ENCODE assay signal across 15 cellular contexts in genomic region chr5:9348296-9348996, GRCh38.
DNase-seq lines count a peak whose midpoint lies in the region; ATAC-seq, FAIRE-seq and TF ChIP-seq lines count a peak whose summit lies in the region.
"Had no signal": no experiment of that assay in that cellular context is flagged by ENCODE, and none has a peak within 500 bp of the region (broad histone marks: within the 10 kb centered on the region; RNA-seq: fewer than 3 reads in every experiment).

No MANE protein-coding gene starts in this region.

- no peak overlapping the region for H3K27ac ChIP-seq in K562 (ENCODE audit: extremely low read depth, low read depth, low read length)
- no peak overlapping the region for H3K27ac ChIP-seq in kidney (ENCODE audit: low read depth in 2 of 2, low read length in 2 of 2)
- no peak overlapping the region for H3K27ac ChIP-seq in neural progenitor cell
- H3K27ac ChIP-seq: heart left ventricle had no signal

- TF ChIP-seq CTCF in K562 (IDR thresholded peaks at IDR 0.05 in 2 of 3, conservative IDR thresholded peaks at IDR 0.05 in 1 of 3; ENCODE audit: insufficient read depth in 2 of 3, low read depth in 1 of 3, low read length in 3 of 3) (no peak), kidney (IDR thresholded peaks at IDR 0.05; ENCODE audit: borderline replicate concordance, extremely low read depth, insufficient read depth) (no peak), neural progenitor cell (IDR thresholded peaks at IDR 0.05) (no peak)

- H4K20me1 ChIP-seq in K562 (replicated peaks; ENCODE audit: control insufficient read depth, insufficient read depth, low read length): no peaks in the 10 kb centered on the region
- no peaks in the 10 kb centered on the region for H4K20me1 ChIP-seq in neural progenitor cell (ENCODE audit: low read depth)

- H2AFZ ChIP-seq in K562 (ENCODE audit: low read depth, low read length) (no peak overlapping the region), neural progenitor cell (replicated peaks) (no peak overlapping the region)

- H3K36me3 Mint-ChIP-seq in neural progenitor cell: peaks cover 3% of the 10 kb centered on the region
- no peaks in the 10 kb centered on the region for H3K36me3 Mint-ChIP-seq in activated CD8-positive, alpha-beta memory T cell treated with anti-CD3 and anti-CD28 coated beads, Interleukin-2, amount 10 ng/mL, durations not matched to agents 7 days and 5 days

- no peak for ATAC-seq in K562
- no peak for ATAC-seq in activated CD8-positive, alpha-beta memory T cell treated with anti-CD3 and anti-CD28 coated beads, Interleukin-2, amount 10 ng/mL, durations not matched to agents 7 days and 5 days
- ATAC-seq: activated CD8-positive, alpha-beta T cell treated with anti-CD3 and anti-CD28 coated beads for 36 hours had no signal

- no peak overlapping the region for H3K27ac Mint-ChIP-seq in neural progenitor cell
- no peak overlapping the region for H3K27ac Mint-ChIP-seq in activated CD8-positive, alpha-beta memory T cell treated with anti-CD3 and anti-CD28 coated beads, Interleukin-2, amount 10 ng/mL, durations not matched to agents 7 days and 5 days
- H3K27ac Mint-ChIP-seq: activated CD8-positive, alpha-beta T cell treated with anti-CD3 and anti-CD28 coated beads for 36 hours; dendritic cell treated with granulocyte-macrophage colony-stimulating factor and Interleukin-4, amounts not matched to agents 40 ng/mL and 50 ng/mL, for 4 days; T-helper 2 cell treated with Interferon-gamma antibody and Interleukin-4, amounts not matched to agents 5 μg/mL and 100 μg/mL, for 36 hours had no signal

- WGBS in K562 (ENCODE audit: insufficient coverage, low coverage, missing lambda C conversion rate): 1% methylated on average over 5 of the region's 5 CpGs

- CTCF ChIA-PET in K562 (lab: Yijun Ruan, JAX; ENCODE audit: low intra/inter-chr PET ratio): no interaction called here
- CTCF ChIA-PET in activated CD8-positive, alpha-beta memory T cell treated with anti-CD3 and anti-CD28 coated beads, Interleukin-2, amount 10 ng/mL, durations not matched to agents 7 days and 5 days (lab: Charles Lee): no interaction called here

- no TSS peak for BruUV-seq in K562 (replicated peaks; lab: Mats Ljungman, UMichigan)

- H3K9me1 ChIP-seq in K562 (ENCODE audit: control insufficient read depth, insufficient read depth, low read length): no peaks in the 10 kb centered on the region

- peaks cover 5% of the 10 kb centered on the region for H3K9me3 Mint-ChIP-seq in neural progenitor cell
- H3K9me3 Mint-ChIP-seq in activated CD8-positive, alpha-beta memory T cell treated with anti-CD3 and anti-CD28 coated beads, Interleukin-2, amount 10 ng/mL, durations not matched to agents 7 days and 5 days (ENCODE audit: low read depth): no peaks in the 10 kb centered on the region
- H3K9me3 Mint-ChIP-seq: activated CD8-positive, alpha-beta T cell treated with anti-CD3 and anti-CD28 coated beads for 36 hours had no signal

- TF ChIP-seq RAD21 in K562 (CRISPR knock-in tag; conservative IDR thresholded peaks at IDR 0.05 in 1 of 2, IDR thresholded peaks at IDR 0.05 in 1 of 2): no peak

- no peaks in the 10 kb centered on the region for H3K27me3 ChIP-seq in K562 (ENCODE audit: control insufficient read depth in 2 of 2, insufficient read depth in 2 of 2, low read length in 2 of 2)
- no peaks in the 10 kb centered on the region for H3K27me3 ChIP-seq in neural progenitor cell
- H3K27me3 ChIP-seq: heart left ventricle had no signal

- no peak overlapping the region for H3K4me2 ChIP-seq in K562 (ENCODE audit: insufficient read depth, low read length)
- no peak overlapping the region for H3K4me2 ChIP-seq in neural progenitor cell

- no peak for TF ChIP-seq POLR2A in K562 (conservative IDR thresholded peaks at IDR 0.05)

- H3K79me2 ChIP-seq in K562 (ENCODE audit: control insufficient read depth, insufficient read depth, low read length) (no peaks in the 10 kb centered on the region), neural progenitor cell (ENCODE audit: low read depth) (no peaks in the 10 kb centered on the region)

- no peak for TF ChIP-seq EP300 in K562 (IDR thresholded peaks at IDR 0.05; ENCODE audit: low read length)

- H3K36me3 ChIP-seq in K562 (ENCODE audit: control insufficient read depth, insufficient read depth, low read length) (no peaks in the 10 kb centered on the region), kidney (ENCODE audit: control insufficient read depth in 1 of 2, insufficient read depth in 2 of 2, low read length in 2 of 2) (no peaks in the 10 kb centered on the region), neural progenitor cell (no peaks in the 10 kb centered on the region)
- H3K36me3 ChIP-seq: heart left ventricle had no signal

- H3K4me1 ChIP-seq in K562 (replicated peaks in 1 of 2; ENCODE audit: control insufficient read depth in 2 of 2, insufficient read depth in 2 of 2, low read length in 2 of 2) (no peaks in the 10 kb centered on the region), kidney (ENCODE audit: control insufficient read depth in 1 of 2, insufficient read depth in 1 of 2, low read depth in 1 of 2, low read length in 2 of 2) (peaks cover 5 to 11% of the 10 kb centered on the region in 2 donors), neural progenitor cell (no peaks in the 10 kb centered on the region)

- H3K9ac ChIP-seq in K562 (ENCODE audit: insufficient read depth in 1 of 2, low read depth in 2 of 2, low read length in 2 of 2) (no peak overlapping the region), kidney (ENCODE audit: low read length in 2 of 2) (no peak overlapping the region), neural progenitor cell (no peak overlapping the region)

- H3F3A ChIP-seq in neural progenitor cell (ENCODE audit: low read depth): no peaks in the 10 kb centered on the region

- POLR2A ChIA-PET in K562 (lab: Yijun Ruan, JAX): no interaction called here

- H3K27me3 Mint-ChIP-seq in neural progenitor cell (ENCODE audit: insufficient read depth, low read depth): no peaks in the 10 kb centered on the region
- H3K27me3 Mint-ChIP-seq in activated CD8-positive, alpha-beta memory T cell treated with anti-CD3 and anti-CD28 coated beads, Interleukin-2, amount 10 ng/mL, durations not matched to agents 7 days and 5 days: no peaks in the 10 kb centered on the region
- H3K27me3 Mint-ChIP-seq: activated CD8-positive, alpha-beta T cell treated with anti-CD3 and anti-CD28 coated beads for 36 hours; dendritic cell treated with granulocyte-macrophage colony-stimulating factor and Interleukin-4, amounts not matched to agents 40 ng/mL and 50 ng/mL, for 4 days had no signal

- FAIRE-seq in K562 (lab: Jason Lieb, UNC) (no peak), kidney (lab: Jason Lieb, UNC) (peak; percentile 39)

- intact Hi-C loops in K562 (cut with micrococcal nuclease) (no loop called here), kidney (cut with DNase I) (no loop called here)

- no peak overlapping the region for H3K4me3 Mint-ChIP-seq in neural progenitor cell
- no peak overlapping the region for H3K4me3 Mint-ChIP-seq in activated CD8-positive, alpha-beta memory T cell treated with anti-CD3 and anti-CD28 coated beads, Interleukin-2, amount 10 ng/mL, durations not matched to agents 7 days and 5 days
- H3K4me3 Mint-ChIP-seq: activated CD8-positive, alpha-beta T cell treated with anti-CD3 and anti-CD28 coated beads for 36 hours; dendritic cell treated with granulocyte-macrophage colony-stimulating factor and Interleukin-4, amounts not matched to agents 40 ng/mL and 50 ng/mL, for 4 days; T-helper 2 cell treated with Interferon-gamma antibody and Interleukin-4, amounts not matched to agents 5 μg/mL and 100 μg/mL, for 36 hours had no signal

- H3K4me1 Mint-ChIP-seq in neural progenitor cell: no peaks in the 10 kb centered on the region
- no peaks in the 10 kb centered on the region for H3K4me1 Mint-ChIP-seq in activated CD8-positive, alpha-beta memory T cell treated with anti-CD3 and anti-CD28 coated beads, Interleukin-2, amount 10 ng/mL, durations not matched to agents 7 days and 5 days

- no peak overlapping the region for H3K4me3 ChIP-seq in K562
- no peak overlapping the region for H3K4me3 ChIP-seq in kidney (ENCODE audit: low read length in 2 of 2)
- H3K4me3 ChIP-seq in neural progenitor cell: no peak overlapping the region
- H3K4me3 ChIP-seq: heart left ventricle had no signal

- DNase-seq in A172 (ENCODE audit: low spot score) (peak; percentile 85), HS-5 (ENCODE audit: low read depth) (peak; percentile 91), K562 (ENCODE audit: extremely low read depth in 1 of 4, low spot score in 3 of 4) (no peak), kidney (no peak), neural progenitor cell (ENCODE audit: low spot score) (no peak), COR-L47 (lab: John Stamatoyannopoulos, UW) (no peak), NCI-H1417 (lab: John Stamatoyannopoulos, UW) (no peak)
- DNase-seq in activated CD8-positive, alpha-beta memory T cell treated with anti-CD3 and anti-CD28 coated beads, Interleukin-2, amount 10 ng/mL, durations not matched to agents 7 days and 5 days: no peak
- DNase-seq: activated CD8-positive, alpha-beta T cell treated with anti-CD3 and anti-CD28 coated beads for 36 hours; activated naive CD4-positive, alpha-beta T cell; heart left ventricle; NCI-H2029 treated with DMSO at 0.1 percent for 48 hours; retina had no signal

- in situ Hi-C loops in K562 (cut with MboI): no loop called here

- H3K9me3 ChIP-seq in K562 (replicated peaks; ENCODE audit: control insufficient read depth, insufficient read depth, low read depth, low read length) (no peaks in the 10 kb centered on the region), kidney (ENCODE audit: control insufficient read depth in 1 of 2, low read length in 2 of 2) (no peaks in the 10 kb centered on the region), neural progenitor cell (ENCODE audit: low read depth) (no peaks in the 10 kb centered on the region)
- H3K9me3 ChIP-seq: heart left ventricle had no signal

TF ChIP-seq in K562, 482 proteins besides CTCF, POLR2A, EP300 and RAD21:
- TF ChIP-seq, protein P1, sequence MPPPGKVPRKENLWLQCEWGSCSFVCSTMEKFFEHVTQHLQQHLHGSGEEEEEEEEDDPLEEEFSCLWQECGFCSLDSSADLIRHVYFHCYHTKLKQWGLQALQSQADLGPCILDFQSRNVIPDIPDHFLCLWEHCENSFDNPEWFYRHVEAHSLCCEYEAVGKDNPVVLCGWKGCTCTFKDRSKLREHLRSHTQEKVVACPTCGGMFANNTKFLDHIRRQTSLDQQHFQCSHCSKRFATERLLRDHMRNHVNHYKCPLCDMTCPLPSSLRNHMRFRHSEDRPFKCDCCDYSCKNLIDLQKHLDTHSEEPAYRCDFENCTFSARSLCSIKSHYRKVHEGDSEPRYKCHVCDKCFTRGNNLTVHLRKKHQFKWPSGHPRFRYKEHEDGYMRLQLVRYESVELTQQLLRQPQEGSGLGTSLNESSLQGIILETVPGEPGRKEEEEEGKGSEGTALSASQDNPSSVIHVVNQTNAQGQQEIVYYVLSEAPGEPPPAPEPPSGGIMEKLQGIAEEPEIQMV (tag; conservative IDR thresholded peaks at IDR 0.05; ENCODE audit: low read depth): no peak
- TF ChIP-seq ZNF347 (CRISPR knock-in tag; IDR thresholded peaks at IDR 0.05; ENCODE audit: low read depth) (no peak), BHLHE40 (IDR thresholded peaks at IDR 0.05; ENCODE audit: low read length) (peak; percentile 13; the same call in 1 of the 2 replicates)

Comparison
In these comparisons a context has a peak if more than half of its experiments do, and no peak if none do; other contexts are left out.
1. DNase-seq: peak in A172 (single experiment) and HS-5 (single experiment); none in K562 (0 of 4), kidney (single experiment), neural progenitor cell (single experiment), COR-L47 (single experiment), activated CD8-positive, alpha-beta memory T cell treated with anti-CD3 and anti-CD28 coated beads, Interleukin-2, amount 10 ng/mL, durations not matched to agents 7 days and 5 days (single experiment) and NCI-H1417 (0 of 3).